1 cellular context compared by ENCODE assay signal in the genomic region with DNA sequence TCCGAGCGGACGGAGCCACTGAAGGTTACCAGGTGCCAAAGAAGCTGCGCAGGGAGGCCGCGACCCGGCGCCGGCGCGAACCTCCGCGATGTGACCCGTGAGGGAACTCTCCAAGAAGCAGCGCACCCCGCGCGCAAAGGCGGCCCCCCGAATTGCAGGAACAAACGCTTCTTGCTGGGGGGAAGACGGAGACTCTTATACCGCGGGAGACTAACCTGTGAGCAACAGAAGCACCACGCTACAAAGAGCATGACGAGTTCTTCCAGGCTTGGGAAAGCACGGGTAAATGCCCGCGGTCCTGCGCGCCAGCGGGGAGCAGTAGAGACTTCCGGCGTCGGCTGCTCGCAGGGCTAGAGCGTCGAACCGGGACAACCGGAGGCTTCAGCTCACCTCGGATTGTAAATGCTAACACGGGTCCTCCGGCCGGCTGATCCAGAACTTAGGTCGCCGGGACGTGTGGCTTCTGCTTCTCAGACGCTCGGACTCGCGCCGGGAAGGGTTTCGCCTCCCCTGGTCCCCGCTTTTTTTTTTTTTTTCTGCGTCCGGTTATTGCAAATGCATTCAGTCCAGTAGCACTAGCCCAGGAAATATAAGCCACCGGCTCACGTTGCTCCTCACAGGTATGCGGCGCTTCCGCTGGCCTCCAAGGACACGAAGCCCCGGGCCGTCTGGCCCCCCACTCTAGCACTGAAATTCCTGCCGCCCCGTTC.
TF ChIP-seq lines count a peak whose summit lies in the region.

A gene with protein sequence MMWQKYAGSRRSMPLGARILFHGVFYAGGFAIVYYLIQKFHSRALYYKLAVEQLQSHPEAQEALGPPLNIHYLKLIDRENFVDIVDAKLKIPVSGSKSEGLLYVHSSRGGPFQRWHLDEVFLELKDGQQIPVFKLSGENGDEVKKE (minus strand): TSS at position 310 of the 710 bp plus-strand sequence. CDS start 80,909 bp downstream, outside the sequence.

TF ChIP-seq in K562, 482 proteins besides CTCF, POLR2A, EP300 and RAD21 (continued from another document and continues in another):
- TF ChIP-seq CHD7 (IDR thresholded peaks at IDR 0.05; ENCODE audit: low read depth, low read length) = no peak
- TF ChIP-seq ZNF124 (CRISPR knock-in tag; IDR thresholded peaks at IDR 0.05) = no peak
- TF ChIP-seq, protein P1, sequence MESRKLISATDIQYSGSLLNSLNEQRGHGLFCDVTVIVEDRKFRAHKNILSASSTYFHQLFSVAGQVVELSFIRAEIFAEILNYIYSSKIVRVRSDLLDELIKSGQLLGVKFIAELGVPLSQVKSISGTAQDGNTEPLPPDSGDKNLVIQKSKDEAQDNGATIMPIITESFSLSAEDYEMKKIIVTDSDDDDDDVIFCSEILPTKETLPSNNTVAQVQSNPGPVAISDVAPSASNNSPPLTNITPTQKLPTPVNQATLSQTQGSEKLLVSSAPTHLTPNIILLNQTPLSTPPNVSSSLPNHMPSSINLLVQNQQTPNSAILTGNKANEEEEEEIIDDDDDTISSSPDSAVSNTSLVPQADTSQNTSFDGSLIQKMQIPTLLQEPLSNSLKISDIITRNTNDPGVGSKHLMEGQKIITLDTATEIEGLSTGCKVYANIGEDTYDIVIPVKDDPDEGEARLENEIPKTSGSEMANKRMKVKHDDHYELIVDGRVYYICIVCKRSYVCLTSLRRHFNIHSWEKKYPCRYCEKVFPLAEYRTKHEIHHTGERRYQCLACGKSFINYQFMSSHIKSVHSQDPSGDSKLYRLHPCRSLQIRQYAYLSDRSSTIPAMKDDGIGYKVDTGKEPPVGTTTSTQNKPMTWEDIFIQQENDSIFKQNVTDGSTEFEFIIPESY (CRISPR knock-in tag; IDR thresholded peaks at IDR 0.05) = peak; percentile 68
- TF ChIP-seq DDX20 (tag; IDR thresholded peaks at IDR 0.05; ENCODE audit: low read depth) = no peak
- peak; percentile 59; the same call in 1 of the 2 replicates for TF ChIP-seq ELF1 (tag; IDR thresholded peaks at IDR 0.05)
- TF ChIP-seq ATF2 (CRISPR knock-in tag; IDR thresholded peaks at IDR 0.05) = no peak
- TF ChIP-seq RUNX1 (IDR thresholded peaks at IDR 0.05; ENCODE audit: low read depth) = 0 out of 2 replicates have a peak, but pooled peaks have one; percentile 32
- no peak for TF ChIP-seq ZNF121 (CRISPR knock-in tag; conservative IDR thresholded peaks at IDR 0.05)
- no peak for TF ChIP-seq ZNF311 (CRISPR knock-in tag; IDR thresholded peaks at IDR 0.05)
- TF ChIP-seq FIP1L1 (IDR thresholded peaks at IDR 0.05; ENCODE audit: low read depth, low read length, poor library complexity, severe bottlenecking) = no peak
- no peak for TF ChIP-seq ZNF584 (CRISPR knock-in tag; IDR thresholded peaks at IDR 0.05; ENCODE audit: low read depth)
- TF ChIP-seq TCF7L2 (IDR thresholded peaks at IDR 0.05; ENCODE audit: low read depth, low read length) = no peak
- TF ChIP-seq SRF (CRISPR knock-in tag; IDR thresholded peaks at IDR 0.05) = peak in 1 of 2 experiments; percentile 14; a peak in 1 of 4 replicates
- no peak for TF ChIP-seq ATF1 (CRISPR knock-in tag; IDR thresholded peaks at IDR 0.05)
- TF ChIP-seq ATF1 (tag; IDR thresholded peaks at IDR 0.05) = peak; percentile 72
- TF ChIP-seq HMG20B (CRISPR knock-in tag; IDR thresholded peaks at IDR 0.05) = no peak
- TF ChIP-seq ZNF707 (CRISPR knock-in tag; conservative IDR thresholded peaks at IDR 0.05) = no peak
- TF ChIP-seq JUNB (CRISPR knock-in tag; conservative IDR thresholded peaks at IDR 0.05) = no peak
- no peak for TF ChIP-seq CBX2 (IDR thresholded peaks at IDR 0.05; ENCODE audit: insufficient read depth, low read length, poor library complexity, severe bottlenecking)
- no peak for TF ChIP-seq SETDB1 (IDR thresholded peaks at IDR 0.05; ENCODE audit: low read length)
- TF ChIP-seq XRCC3 (IDR thresholded peaks at IDR 0.05) = no peak
- no peak; a peak in 1 of 4 replicates for TF ChIP-seq ZMIZ1 (IDR thresholded peaks at IDR 0.05; ENCODE audit: low read depth in 2 of 2, low read length in 2 of 2)
- TF ChIP-seq E4F1 (CRISPR knock-in tag; IDR thresholded peaks at IDR 0.05; ENCODE audit: borderline replicate concordance) = no peak
- TF ChIP-seq HIVEP1 (CRISPR knock-in tag; IDR thresholded peaks at IDR 0.05) = no peak
